In genomic region chr6:36320475-36320874, GRCh38 we compare ENCODE assay signal across 22 cellular contexts. TPM values are rescaled to one million over a fixed set of nuclear protein-coding genes. Genes with fewer than 3 reads are reported as not detected.
DNase-seq lines count a peak whose midpoint lies in the region; ATAC-seq and TF ChIP-seq lines count a peak whose summit lies in the region.
"Had no signal": no experiment of that assay in that cellular context is flagged by ENCODE, and none has a peak within 500 bp of the region (broad histone marks: within the 10 kb centered on the region; RNA-seq: fewer than 3 reads in every experiment).

No MANE protein-coding gene starts in this region.

- H3K27ac Mint-ChIP-seq in WTC11 (0 out of 2 replicates have a peak overlapping the region, but pooled peaks have one; percentile 46), nephron progenitor cell (no peak overlapping the region)
- H3K27ac Mint-ChIP-seq: T-helper 2 cell treated with Interferon-gamma antibody and Interleukin-4, amounts not matched to agents 5 μg/mL and 100 μg/mL, for 36 hours had no signal

- H3K4me1 Mint-ChIP-seq in WTC11 (no peaks in the 10 kb centered on the region), nephron progenitor cell (peaks cover 36% of the 10 kb centered on the region)

- H3K4me3 Mint-ChIP-seq in WTC11 (no peak overlapping the region), nephron progenitor cell (no peak overlapping the region)
- H3K4me3 Mint-ChIP-seq: T-helper 2 cell treated with Interferon-gamma antibody and Interleukin-4, amounts not matched to agents 5 μg/mL and 100 μg/mL, for 36 hours had no signal

- POLR2A ChIA-PET in WTC11 (lab: Charles Lee) = no interaction called here

- peak; percentile 16 for DNase-seq in NCI-H1092 treated with DMSO at 0.1 percent for 48 hours (lab: John Stamatoyannopoulos, UW)
- DNase-seq in NCI-H1092 (lab: John Stamatoyannopoulos, UW) = no peak
- peak; percentile 63 to 65 for DNase-seq in NCI-H187 (lab: John Stamatoyannopoulos, UW)
- DNase-seq in WTC11 (ENCODE audit: low spot score) = no peak
- DNase-seq in renal cortical epithelial cell (ENCODE audit: low read depth) = peak; percentile 33
- no peak for DNase-seq in central memory CD4-positive, alpha-beta T cell
- DNase-seq in nephron progenitor cell = no peak
- DNase-seq: activated CD4-positive, alpha-beta T cell treated with anti-CD3 and anti-CD28 coated beads for 48 hours; activated CD8-positive, alpha-beta memory T cell treated with anti-CD3 and anti-CD28 coated beads, Interleukin-2, amount 50 U/mL, for 48 hours; activated naive CD4-positive, alpha-beta T cell; C1 segment of cervical spinal cord; EL; gastrocnemius medialis; left ventricle myocardium superior; NCI-H2081; SIG-M5; stimulated activated naive CD4-positive, alpha-beta T cell; upper lobe of right lung had no signal

- H3K9me3 Mint-ChIP-seq in WTC11 = no peaks in the 10 kb centered on the region
- H3K9me3 Mint-ChIP-seq in nephron progenitor cell = no peaks in the 10 kb centered on the region
- H3K9me3 Mint-ChIP-seq: T-helper 2 cell treated with Interferon-gamma antibody and Interleukin-4, amounts not matched to agents 5 μg/mL and 100 μg/mL, for 36 hours had no signal

- ATAC-seq in WTC11 = no peak
- ATAC-seq in GM18907 (IDR thresholded peaks at IDR 0.05; ENCODE audit: unreplicated experiment) = no peak
- ATAC-seq: gastrocnemius medialis, left ventricle myocardium superior, upper lobe of right lung had no signal

- no peaks in the 10 kb centered on the region for H3K36me3 Mint-ChIP-seq in WTC11
- no peaks in the 10 kb centered on the region for H3K36me3 Mint-ChIP-seq in nephron progenitor cell (ENCODE audit: low read depth)

- CTCF ChIA-PET in WTC11 (lab: Charles Lee) = interaction anchor here (0.6 to 5.4 kb wide), 5 partner anchors 9 to 40 kb away, joined by 5 to 32 read pairs (median 9); no protein-coding TSS in a partner anchor

- no peak for TF ChIP-seq CTCF in WTC11 (IDR thresholded peaks at IDR 0.05)
- no peak for TF ChIP-seq CTCF in nephron progenitor cell (IDR thresholded peaks at IDR 0.05)

- no peaks in the 10 kb centered on the region for H3K27me3 Mint-ChIP-seq in WTC11 (ENCODE audit: low read depth)
- peaks cover 16% of the 10 kb centered on the region for H3K27me3 Mint-ChIP-seq in nephron progenitor cell (ENCODE audit: low read depth, poor library complexity)

TF ChIP-seq in WTC11, 78 proteins besides CTCF, POLR2A, EP300 and RAD21 (continues in another document):
- TF ChIP-seq, protein P1, sequence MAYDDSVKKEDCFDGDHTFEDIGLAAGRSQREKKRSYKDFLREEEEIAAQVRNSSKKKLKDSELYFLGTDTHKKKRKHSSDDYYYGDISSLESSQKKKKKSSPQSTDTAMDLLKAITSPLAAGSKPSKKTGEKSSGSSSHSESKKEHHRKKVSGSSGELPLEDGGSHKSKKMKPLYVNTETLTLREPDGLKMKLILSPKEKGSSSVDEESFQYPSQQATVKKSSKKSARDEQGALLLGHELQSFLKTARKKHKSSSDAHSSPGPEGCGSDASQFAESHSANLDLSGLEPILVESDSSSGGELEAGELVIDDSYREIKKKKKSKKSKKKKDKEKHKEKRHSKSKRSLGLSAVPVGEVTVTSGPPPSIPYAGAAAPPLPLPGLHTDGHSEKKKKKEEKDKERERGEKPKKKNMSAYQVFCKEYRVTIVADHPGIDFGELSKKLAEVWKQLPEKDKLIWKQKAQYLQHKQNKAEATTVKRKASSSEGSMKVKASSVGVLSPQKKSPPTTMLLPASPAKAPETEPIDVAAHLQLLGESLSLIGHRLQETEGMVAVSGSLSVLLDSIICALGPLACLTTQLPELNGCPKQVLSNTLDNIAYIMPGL (CRISPR knock-in tag; IDR thresholded peaks at IDR 0.05) = no peak
- TF ChIP-seq, protein P2, sequence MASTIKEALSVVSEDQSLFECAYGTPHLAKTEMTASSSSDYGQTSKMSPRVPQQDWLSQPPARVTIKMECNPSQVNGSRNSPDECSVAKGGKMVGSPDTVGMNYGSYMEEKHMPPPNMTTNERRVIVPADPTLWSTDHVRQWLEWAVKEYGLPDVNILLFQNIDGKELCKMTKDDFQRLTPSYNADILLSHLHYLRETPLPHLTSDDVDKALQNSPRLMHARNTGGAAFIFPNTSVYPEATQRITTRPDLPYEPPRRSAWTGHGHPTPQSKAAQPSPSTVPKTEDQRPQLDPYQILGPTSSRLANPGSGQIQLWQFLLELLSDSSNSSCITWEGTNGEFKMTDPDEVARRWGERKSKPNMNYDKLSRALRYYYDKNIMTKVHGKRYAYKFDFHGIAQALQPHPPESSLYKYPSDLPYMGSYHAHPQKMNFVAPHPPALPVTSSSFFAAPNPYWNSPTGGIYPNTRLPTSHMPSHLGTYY (CRISPR knock-in tag; IDR thresholded peaks at IDR 0.05) = no peak
- TF ChIP-seq, protein P3, sequence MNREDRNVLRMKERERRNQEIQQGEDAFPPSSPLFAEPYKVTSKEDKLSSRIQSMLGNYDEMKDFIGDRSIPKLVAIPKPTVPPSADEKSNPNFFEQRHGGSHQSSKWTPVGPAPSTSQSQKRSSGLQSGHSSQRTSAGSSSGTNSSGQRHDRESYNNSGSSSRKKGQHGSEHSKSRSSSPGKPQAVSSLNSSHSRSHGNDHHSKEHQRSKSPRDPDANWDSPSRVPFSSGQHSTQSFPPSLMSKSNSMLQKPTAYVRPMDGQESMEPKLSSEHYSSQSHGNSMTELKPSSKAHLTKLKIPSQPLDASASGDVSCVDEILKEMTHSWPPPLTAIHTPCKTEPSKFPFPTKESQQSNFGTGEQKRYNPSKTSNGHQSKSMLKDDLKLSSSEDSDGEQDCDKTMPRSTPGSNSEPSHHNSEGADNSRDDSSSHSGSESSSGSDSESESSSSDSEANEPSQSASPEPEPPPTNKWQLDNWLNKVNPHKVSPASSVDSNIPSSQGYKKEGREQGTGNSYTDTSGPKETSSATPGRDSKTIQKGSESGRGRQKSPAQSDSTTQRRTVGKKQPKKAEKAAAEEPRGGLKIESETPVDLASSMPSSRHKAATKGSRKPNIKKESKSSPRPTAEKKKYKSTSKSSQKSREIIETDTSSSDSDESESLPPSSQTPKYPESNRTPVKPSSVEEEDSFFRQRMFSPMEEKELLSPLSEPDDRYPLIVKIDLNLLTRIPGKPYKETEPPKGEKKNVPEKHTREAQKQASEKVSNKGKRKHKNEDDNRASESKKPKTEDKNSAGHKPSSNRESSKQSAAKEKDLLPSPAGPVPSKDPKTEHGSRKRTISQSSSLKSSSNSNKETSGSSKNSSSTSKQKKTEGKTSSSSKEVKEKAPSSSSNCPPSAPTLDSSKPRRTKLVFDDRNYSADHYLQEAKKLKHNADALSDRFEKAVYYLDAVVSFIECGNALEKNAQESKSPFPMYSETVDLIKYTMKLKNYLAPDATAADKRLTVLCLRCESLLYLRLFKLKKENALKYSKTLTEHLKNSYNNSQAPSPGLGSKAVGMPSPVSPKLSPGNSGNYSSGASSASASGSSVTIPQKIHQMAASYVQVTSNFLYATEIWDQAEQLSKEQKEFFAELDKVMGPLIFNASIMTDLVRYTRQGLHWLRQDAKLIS (CRISPR knock-in tag; IDR thresholded peaks at IDR 0.05; ENCODE audit: borderline replicate concordance) = no peak
- TF ChIP-seq, protein P4, sequence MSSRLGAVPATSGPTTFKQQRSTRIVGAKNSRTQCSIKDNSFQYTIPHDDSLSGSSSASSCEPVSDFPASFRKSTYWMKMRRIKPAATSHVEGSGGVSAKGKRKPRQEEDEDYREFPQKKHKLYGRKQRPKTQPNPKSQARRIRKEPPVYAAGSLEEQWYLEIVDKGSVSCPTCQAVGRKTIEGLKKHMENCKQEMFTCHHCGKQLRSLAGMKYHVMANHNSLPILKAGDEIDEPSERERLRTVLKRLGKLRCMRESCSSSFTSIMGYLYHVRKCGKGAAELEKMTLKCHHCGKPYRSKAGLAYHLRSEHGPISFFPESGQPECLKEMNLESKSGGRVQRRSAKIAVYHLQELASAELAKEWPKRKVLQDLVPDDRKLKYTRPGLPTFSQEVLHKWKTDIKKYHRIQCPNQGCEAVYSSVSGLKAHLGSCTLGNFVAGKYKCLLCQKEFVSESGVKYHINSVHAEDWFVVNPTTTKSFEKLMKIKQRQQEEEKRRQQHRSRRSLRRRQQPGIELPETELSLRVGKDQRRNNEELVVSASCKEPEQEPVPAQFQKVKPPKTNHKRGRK (CRISPR knock-in tag; IDR thresholded peaks at IDR 0.05; ENCODE audit: borderline replicate concordance) = no peak
- TF ChIP-seq ELF4 (CRISPR knock-in tag; IDR thresholded peaks at IDR 0.05; ENCODE audit: low read depth) (no peak), ATF1 (CRISPR knock-in tag; IDR thresholded peaks at IDR 0.05) (no peak), ZNF317 (CRISPR knock-in tag; IDR thresholded peaks at IDR 0.05; ENCODE audit: borderline replicate concordance, low read depth) (no peak), RORB (CRISPR knock-in tag; IDR thresholded peaks at IDR 0.05) (no peak)
- TF ChIP-seq, protein P5, sequence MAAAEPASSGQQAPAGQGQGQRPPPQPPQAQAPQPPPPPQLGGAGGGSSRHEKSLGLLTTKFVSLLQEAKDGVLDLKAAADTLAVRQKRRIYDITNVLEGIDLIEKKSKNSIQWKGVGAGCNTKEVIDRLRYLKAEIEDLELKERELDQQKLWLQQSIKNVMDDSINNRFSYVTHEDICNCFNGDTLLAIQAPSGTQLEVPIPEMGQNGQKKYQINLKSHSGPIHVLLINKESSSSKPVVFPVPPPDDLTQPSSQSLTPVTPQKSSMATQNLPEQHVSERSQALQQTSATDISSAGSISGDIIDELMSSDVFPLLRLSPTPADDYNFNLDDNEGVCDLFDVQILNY (CRISPR knock-in tag; IDR thresholded peaks at IDR 0.05) = no peak

RNA-seq across cellular contexts. Expression of gene BNIP5, which starts 16.2 kb away (rescaled TPM):
- total RNA-seq in WTC11 (2021) (0.05 TPM in 1 of 3 replicates, not detected in the others), renal cortical epithelial cell (0.35 TPM in 1 of 2 replicates, not detected in the other)
- total RNA-seq: endothelial cell of umbilical vein, gastrocnemius medialis, left ventricle myocardium superior, LHCN-M2, upper lobe of right lung had no signal

RNA-seq across cellular contexts. Expression of gene PNPLA1, which starts 50.6 kb away (rescaled TPM):
- not detected in 3 replicates for total RNA-seq in WTC11 (2021)
- total RNA-seq in renal cortical epithelial cell = not detected in 2 replicates
- total RNA-seq: endothelial cell of umbilical vein, gastrocnemius medialis, left ventricle myocardium superior, LHCN-M2 had no signal

Comparison
In these comparisons a context has a peak if more than half of its experiments do, and no peak if none do; other contexts are left out.
1. DNase-seq: peak in NCI-H1092 treated with DMSO at 0.1 percent for 48 hours (single experiment), NCI-H187 (2 of 2) and renal cortical epithelial cell (single experiment); none in NCI-H1092 (single experiment), WTC11 (single experiment), central memory CD4-positive, alpha-beta T cell (single experiment) and nephron progenitor cell (single experiment).